ENCODE assay signal across 8 cellular contexts in the genomic region with DNA sequence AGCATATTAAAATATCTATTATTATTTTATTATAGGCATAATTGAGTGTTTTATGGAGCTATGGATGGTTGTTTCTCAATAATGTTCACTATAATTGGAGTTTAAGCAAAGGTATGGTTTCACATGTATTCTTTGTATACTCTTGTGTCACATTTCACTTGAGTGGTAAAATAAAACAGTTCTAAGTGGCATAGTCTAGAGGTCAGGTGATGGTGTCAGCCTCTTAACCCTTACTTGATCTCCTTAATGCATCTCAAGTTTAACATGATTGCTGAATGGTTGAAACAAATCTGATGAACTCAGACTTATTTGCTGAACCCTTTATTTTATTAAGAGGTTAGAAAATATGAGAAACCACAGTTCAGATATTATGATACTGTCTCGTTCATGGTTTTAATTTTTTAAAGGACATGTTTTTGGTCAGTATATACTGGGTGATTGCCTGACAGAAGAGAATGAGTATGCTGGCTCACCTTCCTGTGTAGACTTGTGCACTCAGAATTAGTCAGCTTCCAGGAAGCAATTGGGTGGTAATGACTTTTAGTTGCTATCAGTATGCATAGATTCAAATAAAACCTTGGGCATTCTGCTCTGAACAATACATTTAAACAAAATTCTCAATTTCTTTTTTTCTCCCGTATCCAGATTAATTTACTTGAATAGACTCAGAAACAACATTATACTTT. TPM values are rescaled to one million over a fixed set of nuclear protein-coding genes. Genes with fewer than 3 reads are reported as not detected.
DNase-seq lines count a peak whose midpoint lies in the region; ATAC-seq and TF ChIP-seq lines count a peak whose summit lies in the region.

No MANE protein-coding gene starts in this region.

- no peaks in the 10 kb centered on the region for H4K20me1 ChIP-seq in osteoblast (ENCODE audit: insufficient read depth, low read length)

- CTCF ChIA-PET in MCF 10A (lab: Yijun Ruan, JAX): interaction anchor here (0.9 to 1.4 kb wide), 2 partner anchors 26 to 50 kb away, joined by 3 read pairs; no protein-coding TSS in a partner anchor

- H3K27me3 ChIP-seq in osteoblast (ENCODE audit: insufficient read depth, low read length): no peaks in the 10 kb centered on the region
- no peaks in the 10 kb centered on the region for H3K27me3 ChIP-seq in effector memory CD4-positive, alpha-beta T cell (replicated peaks; ENCODE audit: control insufficient read depth, insufficient read depth, low read length, poor library complexity, severe bottlenecking)
- H3K27me3 ChIP-seq in tibial nerve: no peaks in the 10 kb centered on the region

- H3K36me3 Mint-ChIP-seq in MCF 10A (ENCODE audit: insufficient read depth, unreplicated experiment): no peaks in the 10 kb centered on the region

- intact Hi-C loops in MCF 10A (cut with micrococcal nuclease): loop anchor here (5.0 kb wide), 1 partner anchor 50 kb away; the partner anchor contains the start of gene SIPA1L1

- no peaks in the 10 kb centered on the region for H3K36me3 ChIP-seq in osteoblast (ENCODE audit: insufficient read depth, low read length)
- H3K36me3 ChIP-seq in effector memory CD4-positive, alpha-beta T cell (ENCODE audit: control insufficient read depth, insufficient read depth, low read length): no peaks in the 10 kb centered on the region
- H3K36me3 ChIP-seq in tibial nerve: no peaks in the 10 kb centered on the region

- H3K4me2 ChIP-seq in osteoblast (ENCODE audit: insufficient read depth, low read length): peak overlapping the region; percentile 59

- POLR2A ChIA-PET in MCF 10A (lab: Yijun Ruan, JAX): interaction anchor here (0.6 to 3.1 kb wide), 15 partner anchors 8 to 400 kb away, joined by 3 to 41 read pairs (median 4); partner anchors contain the start of gene SIPA1L1

- H3K27me3 Mint-ChIP-seq in MCF 10A (ENCODE audit: insufficient read depth, unreplicated experiment): no peaks in the 10 kb centered on the region

- no peak overlapping the region for H2AFZ ChIP-seq in osteoblast (ENCODE audit: low read length)

- WGBS in tibial nerve, 2 donors: 36 to 40% methylated on average over 2 of the region's 2 CpGs

- peak overlapping the region; percentile 57 for H3K4me3 Mint-ChIP-seq in MCF 10A (ENCODE audit: unreplicated experiment)

- peaks cover 11% of the 10 kb centered on the region for H3K4me1 Mint-ChIP-seq in MCF 10A (ENCODE audit: insufficient read depth, unreplicated experiment)

- H3K9me3 Mint-ChIP-seq in MCF 10A (ENCODE audit: unreplicated experiment): no peaks in the 10 kb centered on the region

- peak overlapping the region; percentile 92 for H3K27ac ChIP-seq in osteoblast (ENCODE audit: low read depth, low read length)
- H3K27ac ChIP-seq in effector memory CD4-positive, alpha-beta T cell (ENCODE audit: insufficient read depth, low read length, poor library complexity, severe bottlenecking): no peak overlapping the region
- H3K27ac ChIP-seq in tibial nerve: peak overlapping the region in 2 of 4 donors; percentile 68 to 80

- peaks cover 70% of the 10 kb centered on the region for H3K79me2 ChIP-seq in osteoblast (ENCODE audit: insufficient read depth, low read length)

- H3K9me3 ChIP-seq in osteoblast (ENCODE audit: low read depth, low read length) (no peaks in the 10 kb centered on the region), tibial nerve (no peaks in the 10 kb centered on the region)
- H3K9me3 ChIP-seq in effector memory CD4-positive, alpha-beta T cell (ENCODE audit: control insufficient read depth, low read length): no peaks in the 10 kb centered on the region

- TF ChIP-seq POLR2A in tibial nerve (IDR thresholded peaks at IDR 0.05): no peak

- peak overlapping the region; percentile 95 for H3K27ac Mint-ChIP-seq in MCF 10A (ENCODE audit: low read depth, unreplicated experiment)

- H3K4me3 ChIP-seq in osteoblast (ENCODE audit: insufficient read depth, low read length): peak overlapping the region; percentile 29
- no peak overlapping the region for H3K4me3 ChIP-seq in effector memory CD4-positive, alpha-beta T cell (ENCODE audit: insufficient read depth, low read depth, low read length, poor library complexity, severe bottlenecking)
- H3K4me3 ChIP-seq in tibial nerve: no peak overlapping the region

- TF ChIP-seq CTCF in GM10266 (IDR thresholded peaks at IDR 0.05; ENCODE audit: control insufficient read depth, insufficient read depth, low read depth, missing control alignments): no peak
- no peak for TF ChIP-seq CTCF in MCF 10A (IDR thresholded peaks at IDR 0.05; ENCODE audit: unreplicated experiment)
- TF ChIP-seq CTCF in osteoblast (IDR thresholded peaks at IDR 0.05; ENCODE audit: extremely low read depth, low read depth, low read length): no peak
- TF ChIP-seq CTCF in tibial nerve (IDR thresholded peaks at IDR 0.05): no peak

- TSS peak; percentile 99 for BruUV-seq in MCF 10A (replicated peaks; lab: Mats Ljungman, UMichigan)

- DNase-seq in GM10266 (ENCODE audit: extremely low spot score) (peak; percentile 44), MCF 10A (ENCODE audit: unreplicated experiment) (peak; percentile 74), osteoblast (ENCODE audit: insufficient read length, low spot score, missing footprints) (peak; percentile 88), tibial nerve (ENCODE audit: low spot score in 2 of 2) (no peak), NCI-H446 treated with DMSO at 0.1 percent for 48 hours (lab: John Stamatoyannopoulos, UW) (no peak)
- DNase-seq in activated CD4-positive, alpha-beta T cell treated with anti-CD3 and anti-CD28 coated beads, Interleukin-2, amount 50 U/mL, for 1 hour: no peak
- DNase-seq in effector memory CD4-positive, alpha-beta T cell: no peak

- TF ChIP-seq EP300 in tibial nerve (IDR thresholded peaks at IDR 0.05): no peak

- H3K4me1 ChIP-seq in osteoblast (ENCODE audit: insufficient read depth, low read length) (peaks cover 29% of the 10 kb centered on the region), tibial nerve (peaks cover 0 to 25% (median 11%) of the 10 kb centered on the region in 4 donors)
- peaks cover 3% of the 10 kb centered on the region for H3K4me1 ChIP-seq in effector memory CD4-positive, alpha-beta T cell (ENCODE audit: control insufficient read depth, insufficient read depth, low read length, poor library complexity, severe bottlenecking)

- ATAC-seq in HG03439 (IDR thresholded peaks at IDR 0.05; ENCODE audit: unreplicated experiment): peak; percentile 71

RNA-seq across cellular contexts. Expression of gene SIPA1L1, which starts 51.6 kb away (rescaled TPM):
- total RNA-seq in MCF 10A (2022) (58.1 and 69.7 TPM in 2 replicates), osteoblast (86.3 and 99.2 TPM in 2 replicates), tibial nerve (10 to 100 TPM; 46.1 to 50.3 (median 49.5) TPM)

Comparison
In these comparisons a context has a peak if more than half of its experiments do, and no peak if none do; other contexts are left out.
1. DNase-seq: peak in GM10266 (single experiment), MCF 10A (single experiment) and osteoblast (single experiment); none in activated CD4-positive, alpha-beta T cell treated with anti-CD3 and anti-CD28 coated beads, Interleukin-2, amount 50 U/mL, for 1 hour (single experiment), effector memory CD4-positive, alpha-beta T cell (0 of 3), tibial nerve (0 of 2) and NCI-H446 treated with DMSO at 0.1 percent for 48 hours (single experiment).